13 cellular contexts compared by ENCODE assay signal in the genomic region with DNA sequence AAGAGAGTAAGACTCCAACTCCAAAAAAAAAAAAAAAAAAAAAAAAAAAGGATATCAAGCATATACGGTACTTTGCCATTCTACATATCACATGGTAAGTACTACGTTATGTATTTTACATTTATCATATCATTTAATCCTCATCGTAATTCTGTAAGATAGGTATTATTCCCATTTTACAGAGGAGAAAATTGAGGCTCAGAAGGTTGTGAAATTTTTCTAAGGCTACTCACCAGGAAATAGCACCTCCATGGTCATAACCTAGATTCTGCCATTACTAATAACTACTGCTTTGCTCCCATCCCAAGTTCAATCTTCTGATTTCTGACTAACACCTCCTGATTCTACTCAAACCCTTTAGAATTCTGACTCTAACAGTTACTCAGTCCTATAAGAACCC.
A peak's percentile ranks its signal among the peaks of the same experiment; 100 is the strongest.
DNase-seq lines count a peak whose midpoint lies in the region; ATAC-seq, FAIRE-seq and TF ChIP-seq lines count a peak whose summit lies in the region.
"Had no signal": no experiment of that assay in that cellular context is flagged by ENCODE, and none has a peak within 500 bp of the region (broad histone marks: within the 10 kb centered on the region; RNA-seq: fewer than 3 reads in every experiment).

No MANE protein-coding gene starts in this region.

- peak; percentile 48 for FAIRE-seq in GM19239 (lab: Jason Lieb, UNC)
- FAIRE-seq: A549, H1 had no signal

- intact Hi-C loops in activated B cell treated with CpG ODN at 0.5 μM for 24 hours (cut with micrococcal nuclease): loop anchor here (5.0 to 10.0 kb wide), 2 partner anchors 43 to 49 kb away; no protein-coding TSS in a partner anchor
- intact Hi-C loops in CD4-positive, alpha-beta memory T cell (cut with micrococcal nuclease): no loop called here

- H3K9me3 Mint-ChIP-seq in activated B cell treated with CpG ODN at 0.5 μM for 24 hours (peaks cover 6% of the 10 kb centered on the region), neural crest cell (no peaks in the 10 kb centered on the region)
- peaks cover 0 to 8% (median 3%) of the 10 kb centered on the region in 8 donors for H3K9me3 Mint-ChIP-seq in CD4-positive, alpha-beta memory T cell
- peaks cover 4% of the 10 kb centered on the region for H3K9me3 Mint-ChIP-seq in activated CD4-positive, alpha-beta T cell treated with anti-CD3 and anti-CD28 coated beads, Interleukin-2, amount 10 ng/mL, durations not matched to agents 7 days and 5 days

- peak overlapping the region; percentile 81 for H3K27ac Mint-ChIP-seq in activated B cell treated with CpG ODN at 0.5 μM for 24 hours
- H3K27ac Mint-ChIP-seq in neural crest cell (ENCODE audit: unreplicated experiment): peak overlapping the region; percentile 63
- peak overlapping the region in 1 of 7 donors; percentile 71 for H3K27ac Mint-ChIP-seq in CD4-positive, alpha-beta memory T cell
- H3K27ac Mint-ChIP-seq in activated CD4-positive, alpha-beta T cell treated with anti-CD3 and anti-CD28 coated beads, Interleukin-2, amount 10 ng/mL, durations not matched to agents 7 days and 5 days: no peak overlapping the region

- no peaks in the 10 kb centered on the region for H3K27me3 ChIP-seq in GM06990 (replicated peaks; ENCODE audit: control insufficient read depth, insufficient read depth, low read length)
- H3K27me3 ChIP-seq in CD4-positive, alpha-beta memory T cell (ENCODE audit: insufficient read depth, low read length): no peaks in the 10 kb centered on the region
- H3K27me3 ChIP-seq: BLaER1 had no signal

- CTCF ChIA-PET in activated B cell treated with CpG ODN at 0.5 μM for 24 hours (lab: Charles Lee): interaction anchor here (1.1 kb wide), 1 partner anchor 138 kb away, joined by 4 read pairs; no protein-coding TSS in a partner anchor
- CTCF ChIA-PET in CD4-positive, alpha-beta memory T cell (lab: Charles Lee; ENCODE audit: partially characterized antibody): interaction anchor here (1.0 kb wide), 1 partner anchor 10 kb away, joined by 4 read pairs; no protein-coding TSS in a partner anchor
- CTCF ChIA-PET in activated CD4-positive, alpha-beta T cell treated with anti-CD3 and anti-CD28 coated beads, Interleukin-2, amount 10 ng/mL, durations not matched to agents 7 days and 5 days (lab: Charles Lee): no interaction called here

- H3K4me3 Mint-ChIP-seq in activated B cell treated with CpG ODN at 0.5 μM for 24 hours (peak overlapping the region; percentile 46), neural crest cell (no peak overlapping the region)
- H3K4me3 Mint-ChIP-seq in CD4-positive, alpha-beta memory T cell: no peak overlapping the region
- no peak overlapping the region for H3K4me3 Mint-ChIP-seq in activated CD4-positive, alpha-beta T cell treated with anti-CD3 and anti-CD28 coated beads, Interleukin-2, amount 10 ng/mL, durations not matched to agents 7 days and 5 days

- H3K4me1 Mint-ChIP-seq in activated B cell treated with CpG ODN at 0.5 μM for 24 hours: peaks cover 66% of the 10 kb centered on the region
- no peaks in the 10 kb centered on the region for H3K4me1 Mint-ChIP-seq in neural crest cell
- peaks cover 13 to 22% (median 15%) of the 10 kb centered on the region in 4 donors for H3K4me1 Mint-ChIP-seq in CD4-positive, alpha-beta memory T cell
- H3K4me1 Mint-ChIP-seq in activated CD4-positive, alpha-beta T cell treated with anti-CD3 and anti-CD28 coated beads, Interleukin-2, amount 10 ng/mL, durations not matched to agents 7 days and 5 days: no peaks in the 10 kb centered on the region

- no peak overlapping the region; the same call in 1 of the 2 replicates for H3K4me3 ChIP-seq in GM06990 (replicated peaks; ENCODE audit: low read depth, low read length)
- no peak overlapping the region for H3K4me3 ChIP-seq in CD4-positive, alpha-beta memory T cell (ENCODE audit: low read length in 2 of 2)
- H3K4me3 ChIP-seq: A549, BLaER1, HAP-1 had no signal

- peaks cover 65% of the 10 kb centered on the region for H3K36me3 Mint-ChIP-seq in activated B cell treated with CpG ODN at 0.5 μM for 24 hours (ENCODE audit: low read depth)
- peaks cover 20% of the 10 kb centered on the region for H3K36me3 Mint-ChIP-seq in neural crest cell (ENCODE audit: low read depth)
- H3K36me3 Mint-ChIP-seq in CD4-positive, alpha-beta memory T cell: peaks cover 20 to 33% of the 10 kb centered on the region in 2 donors
- H3K36me3 Mint-ChIP-seq in activated CD4-positive, alpha-beta T cell treated with anti-CD3 and anti-CD28 coated beads, Interleukin-2, amount 10 ng/mL, durations not matched to agents 7 days and 5 days (ENCODE audit: low read depth): peaks cover 42% of the 10 kb centered on the region

- no peaks in the 10 kb centered on the region for H3K27me3 Mint-ChIP-seq in activated B cell treated with CpG ODN at 0.5 μM for 24 hours
- H3K27me3 Mint-ChIP-seq in neural crest cell (ENCODE audit: low read depth): no peaks in the 10 kb centered on the region
- no peaks in the 10 kb centered on the region for H3K27me3 Mint-ChIP-seq in CD4-positive, alpha-beta memory T cell
- no peaks in the 10 kb centered on the region for H3K27me3 Mint-ChIP-seq in activated CD4-positive, alpha-beta T cell treated with anti-CD3 and anti-CD28 coated beads, Interleukin-2, amount 10 ng/mL, durations not matched to agents 7 days and 5 days

- TF ChIP-seq CTCF in GM06990 (IDR thresholded peaks at IDR 0.05; ENCODE audit: insufficient read depth, low read length, poor library complexity, severe bottlenecking) (no peak), activated B cell treated with CpG ODN at 0.5 μM for 24 hours (IDR thresholded peaks at IDR 0.05) (no peak), neural crest cell (conservative IDR thresholded peaks at IDR 0.05) (no peak)

- no peaks in the 10 kb centered on the region for H3K36me3 ChIP-seq in GM06990 (ENCODE audit: control insufficient read depth, insufficient read depth, low read length)
- H3K36me3 ChIP-seq in CD4-positive, alpha-beta memory T cell (ENCODE audit: insufficient read depth, low read length): no peaks in the 10 kb centered on the region
- H3K36me3 ChIP-seq: HAP-1 had no signal

- no peak for ATAC-seq in activated B cell treated with CpG ODN at 0.5 μM for 24 hours (ENCODE audit: low read depth)
- ATAC-seq: A549 had no signal

- H3K9me3 ChIP-seq in CD4-positive, alpha-beta memory T cell (ENCODE audit: control insufficient read depth in 1 of 2, low read length in 2 of 2): no peaks in the 10 kb centered on the region
- H3K9me3 ChIP-seq: HAP-1 had no signal

- H3K27ac ChIP-seq in CD4-positive, alpha-beta memory T cell (ENCODE audit: low read depth, low read length): no peak overlapping the region
- H3K27ac ChIP-seq: A549, BLaER1 had no signal

- POLR2A ChIA-PET in activated B cell treated with CpG ODN at 0.5 μM for 24 hours (lab: Charles Lee): interaction anchor here (1.0 to 1.7 kb wide), 4 partner anchors 11 to 189 kb away, joined by 3 to 15 read pairs (median 4); no protein-coding TSS in a partner anchor
- POLR2A ChIA-PET in CD4-positive, alpha-beta memory T cell (lab: Charles Lee; ENCODE audit: partially characterized antibody): no interaction called here
- POLR2A ChIA-PET in activated CD4-positive, alpha-beta T cell treated with anti-CD3 and anti-CD28 coated beads, Interleukin-2, amount 10 ng/mL, durations not matched to agents 7 days and 5 days (lab: Charles Lee): no interaction called here

- H3K4me1 ChIP-seq in CD4-positive, alpha-beta memory T cell (ENCODE audit: insufficient read depth, low read length): no peaks in the 10 kb centered on the region
- H3K4me1 ChIP-seq: BLaER1, HAP-1 had no signal

- DNase-seq in GM06990 (ENCODE audit: extremely low read depth, insufficient read length) (peak; percentile 17), GM19239 (ENCODE audit: insufficient read length, low spot score) (no peak), activated B cell treated with CpG ODN at 0.5 μM for 24 hours (no peak), neural crest cell (ENCODE audit: low read depth, low spot score) (no peak), LoVo (ENCODE audit: low spot score) (no peak), SIG-M5 treated with dmso at 0.1 percent for 504 hours (lab: John Stamatoyannopoulos, UW; ENCODE audit: unreplicated experiment) (no peak)
- no peak for DNase-seq in CD4-positive, alpha-beta memory T cell
- no peak for DNase-seq in activated CD4-positive, alpha-beta T cell treated with anti-CD3 and anti-CD28 coated beads, Interleukin-2, amount 10 ng/mL, durations not matched to agents 7 days and 5 days
- DNase-seq: DMS53 had no signal
